Comparison of ENCODE assay signal across 1 cellular context in the genomic region with DNA sequence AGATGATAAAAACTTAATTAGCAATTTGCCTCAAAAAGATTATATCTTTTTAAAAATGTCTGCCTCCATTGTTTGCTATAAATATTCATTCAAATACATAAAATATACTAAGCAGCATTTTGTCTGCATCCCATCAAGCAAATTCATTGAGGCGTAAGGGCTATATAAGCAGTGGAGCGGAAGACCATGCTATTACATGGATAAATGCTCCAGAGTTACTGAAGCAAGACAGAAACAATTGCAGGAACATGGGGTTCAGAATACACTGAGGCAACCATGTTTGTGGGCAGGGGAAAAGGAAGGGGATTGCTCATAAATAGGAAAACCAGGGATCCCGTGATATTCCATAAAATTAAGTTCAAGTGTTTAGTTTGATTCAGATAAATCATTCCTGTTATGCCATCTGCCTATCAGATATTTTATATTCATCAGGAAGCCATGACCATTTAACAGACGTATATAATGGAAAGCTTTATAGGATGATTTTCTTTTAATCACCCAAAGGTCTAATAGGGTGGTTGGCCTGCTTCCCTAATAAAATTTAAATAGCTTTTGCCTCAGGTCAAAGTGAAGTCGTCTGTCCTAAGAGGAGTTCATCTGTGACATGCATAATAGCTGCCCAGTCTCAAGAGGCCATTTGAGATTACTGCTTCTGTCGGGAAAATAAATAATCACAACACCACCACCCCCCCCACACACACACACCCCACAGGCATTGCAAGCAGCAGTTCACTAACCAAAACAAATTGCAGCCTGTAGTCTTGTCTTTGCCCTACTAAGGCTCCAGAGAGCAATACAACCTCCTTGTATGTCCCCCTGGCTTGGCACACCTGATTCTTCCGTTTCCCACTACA.
TF ChIP-seq lines count a peak whose summit lies in the region.

No MANE protein-coding gene starts in this region.

TF ChIP-seq in HEK293, 187 proteins besides CTCF, POLR2A, EP300 and RAD21 (continued from another document):
- TF ChIP-seq HOXD13 (CRISPR knock-in tag; IDR thresholded peaks at IDR 0.05; ENCODE audit: borderline replicate concordance) (peak; percentile 79), ZNF324 (tag by site-specific recombination; IDR thresholded peaks at IDR 0.05) (no peak), KLF16 (tag by site-specific recombination; IDR thresholded peaks at IDR 0.05) (no peak), KLF9 (tag by site-specific recombination; IDR thresholded peaks at IDR 0.05; ENCODE audit: low read depth) (peak; percentile 41; the same call in 1 of the 2 replicates)
